ENCODE assay signal across 1 cellular context in the genomic region with DNA sequence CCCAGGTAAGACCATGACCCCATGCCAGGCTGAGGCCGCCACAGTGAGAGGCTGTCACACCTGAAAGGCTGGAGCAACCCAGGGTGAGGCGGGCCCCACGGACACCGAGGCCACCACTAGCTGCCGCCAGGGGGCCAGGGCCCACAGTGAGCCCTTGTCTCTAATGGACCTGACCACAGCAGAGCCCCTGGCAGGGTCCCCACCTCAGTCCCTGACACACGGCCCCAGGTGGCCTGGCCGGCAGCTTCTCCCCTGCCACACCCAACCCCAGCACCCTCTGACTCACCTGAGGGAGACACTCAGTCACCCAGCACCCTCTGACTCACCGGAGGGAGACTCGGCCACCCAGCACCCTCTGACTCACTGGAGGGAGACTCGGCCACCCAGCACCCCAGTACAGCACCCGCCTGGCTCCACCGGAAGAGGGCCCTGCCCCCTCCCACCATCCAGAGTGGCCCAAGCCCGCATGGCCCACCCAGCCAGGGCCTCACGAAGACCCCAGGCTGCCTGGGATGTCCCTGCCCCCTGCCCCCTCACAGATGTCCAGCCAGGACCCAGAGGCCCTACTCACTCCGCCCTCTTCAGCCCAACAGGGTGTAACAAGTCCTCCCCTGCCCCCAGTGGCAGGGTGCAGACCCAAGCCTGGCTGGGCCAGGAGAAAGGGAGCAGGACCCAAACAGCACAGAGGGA.
TF ChIP-seq lines count a peak whose summit lies in the region.

No MANE protein-coding gene starts in this region.

TF ChIP-seq in HEK293, 187 proteins besides CTCF, POLR2A, EP300 and RAD21 (continued from another document):
- TF ChIP-seq, protein P1, sequence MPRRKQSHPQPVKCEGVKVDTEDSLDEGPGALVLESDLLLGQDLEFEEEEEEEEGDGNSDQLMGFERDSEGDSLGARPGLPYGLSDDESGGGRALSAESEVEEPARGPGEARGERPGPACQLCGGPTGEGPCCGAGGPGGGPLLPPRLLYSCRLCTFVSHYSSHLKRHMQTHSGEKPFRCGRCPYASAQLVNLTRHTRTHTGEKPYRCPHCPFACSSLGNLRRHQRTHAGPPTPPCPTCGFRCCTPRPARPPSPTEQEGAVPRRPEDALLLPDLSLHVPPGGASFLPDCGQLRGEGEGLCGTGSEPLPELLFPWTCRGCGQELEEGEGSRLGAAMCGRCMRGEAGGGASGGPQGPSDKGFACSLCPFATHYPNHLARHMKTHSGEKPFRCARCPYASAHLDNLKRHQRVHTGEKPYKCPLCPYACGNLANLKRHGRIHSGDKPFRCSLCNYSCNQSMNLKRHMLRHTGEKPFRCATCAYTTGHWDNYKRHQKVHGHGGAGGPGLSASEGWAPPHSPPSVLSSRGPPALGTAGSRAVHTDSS (tag by site-specific recombination; IDR thresholded peaks at IDR 0.05): no peak
- TF ChIP-seq, protein P2, sequence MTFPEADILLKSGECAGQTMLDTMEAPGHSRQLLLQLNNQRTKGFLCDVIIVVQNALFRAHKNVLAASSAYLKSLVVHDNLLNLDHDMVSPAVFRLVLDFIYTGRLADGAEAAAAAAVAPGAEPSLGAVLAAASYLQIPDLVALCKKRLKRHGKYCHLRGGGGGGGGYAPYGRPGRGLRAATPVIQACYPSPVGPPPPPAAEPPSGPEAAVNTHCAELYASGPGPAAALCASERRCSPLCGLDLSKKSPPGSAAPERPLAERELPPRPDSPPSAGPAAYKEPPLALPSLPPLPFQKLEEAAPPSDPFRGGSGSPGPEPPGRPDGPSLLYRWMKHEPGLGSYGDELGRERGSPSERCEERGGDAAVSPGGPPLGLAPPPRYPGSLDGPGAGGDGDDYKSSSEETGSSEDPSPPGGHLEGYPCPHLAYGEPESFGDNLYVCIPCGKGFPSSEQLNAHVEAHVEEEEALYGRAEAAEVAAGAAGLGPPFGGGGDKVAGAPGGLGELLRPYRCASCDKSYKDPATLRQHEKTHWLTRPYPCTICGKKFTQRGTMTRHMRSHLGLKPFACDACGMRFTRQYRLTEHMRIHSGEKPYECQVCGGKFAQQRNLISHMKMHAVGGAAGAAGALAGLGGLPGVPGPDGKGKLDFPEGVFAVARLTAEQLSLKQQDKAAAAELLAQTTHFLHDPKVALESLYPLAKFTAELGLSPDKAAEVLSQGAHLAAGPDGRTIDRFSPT (tag by site-specific recombination; IDR thresholded peaks at IDR 0.05): peak; percentile 39; the same call in 1 of the 2 replicates
- TF ChIP-seq, protein P3, sequence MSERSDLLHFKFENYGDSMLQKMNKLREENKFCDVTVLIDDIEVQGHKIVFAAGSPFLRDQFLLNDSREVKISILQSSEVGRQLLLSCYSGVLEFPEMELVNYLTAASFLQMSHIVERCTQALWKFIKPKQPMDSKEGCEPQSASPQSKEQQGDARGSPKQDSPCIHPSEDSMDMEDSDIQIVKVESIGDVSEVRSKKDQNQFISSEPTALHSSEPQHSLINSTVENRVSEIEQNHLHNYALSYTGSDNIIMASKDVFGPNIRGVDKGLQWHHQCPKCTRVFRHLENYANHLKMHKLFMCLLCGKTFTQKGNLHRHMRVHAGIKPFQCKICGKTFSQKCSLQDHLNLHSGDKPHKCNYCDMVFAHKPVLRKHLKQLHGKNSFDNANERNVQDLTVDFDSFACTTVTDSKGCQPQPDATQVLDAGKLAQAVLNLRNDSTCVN (tag by site-specific recombination; optimal IDR thresholded peaks at IDR 0.05): no peak
- no peak for TF ChIP-seq ZNF501 (tag by site-specific recombination; IDR thresholded peaks at IDR 0.05)
- TF ChIP-seq SALL2 (tag by site-specific recombination; IDR thresholded peaks at IDR 0.05; ENCODE audit: borderline replicate concordance): no peak
- peak; percentile 9; the same call in 1 of the 2 replicates for TF ChIP-seq KLF1 (tag by site-specific recombination; IDR thresholded peaks at IDR 0.05)
- TF ChIP-seq, protein P4, sequence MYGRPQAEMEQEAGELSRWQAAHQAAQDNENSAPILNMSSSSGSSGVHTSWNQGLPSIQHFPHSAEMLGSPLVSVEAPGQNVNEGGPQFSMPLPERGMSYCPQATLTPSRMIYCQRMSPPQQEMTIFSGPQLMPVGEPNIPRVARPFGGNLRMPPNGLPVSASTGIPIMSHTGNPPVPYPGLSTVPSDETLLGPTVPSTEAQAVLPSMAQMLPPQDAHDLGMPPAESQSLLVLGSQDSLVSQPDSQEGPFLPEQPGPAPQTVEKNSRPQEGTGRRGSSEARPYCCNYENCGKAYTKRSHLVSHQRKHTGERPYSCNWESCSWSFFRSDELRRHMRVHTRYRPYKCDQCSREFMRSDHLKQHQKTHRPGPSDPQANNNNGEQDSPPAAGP (tag by site-specific recombination; IDR thresholded peaks at IDR 0.05): peak; percentile 95
- TF ChIP-seq, protein P5, sequence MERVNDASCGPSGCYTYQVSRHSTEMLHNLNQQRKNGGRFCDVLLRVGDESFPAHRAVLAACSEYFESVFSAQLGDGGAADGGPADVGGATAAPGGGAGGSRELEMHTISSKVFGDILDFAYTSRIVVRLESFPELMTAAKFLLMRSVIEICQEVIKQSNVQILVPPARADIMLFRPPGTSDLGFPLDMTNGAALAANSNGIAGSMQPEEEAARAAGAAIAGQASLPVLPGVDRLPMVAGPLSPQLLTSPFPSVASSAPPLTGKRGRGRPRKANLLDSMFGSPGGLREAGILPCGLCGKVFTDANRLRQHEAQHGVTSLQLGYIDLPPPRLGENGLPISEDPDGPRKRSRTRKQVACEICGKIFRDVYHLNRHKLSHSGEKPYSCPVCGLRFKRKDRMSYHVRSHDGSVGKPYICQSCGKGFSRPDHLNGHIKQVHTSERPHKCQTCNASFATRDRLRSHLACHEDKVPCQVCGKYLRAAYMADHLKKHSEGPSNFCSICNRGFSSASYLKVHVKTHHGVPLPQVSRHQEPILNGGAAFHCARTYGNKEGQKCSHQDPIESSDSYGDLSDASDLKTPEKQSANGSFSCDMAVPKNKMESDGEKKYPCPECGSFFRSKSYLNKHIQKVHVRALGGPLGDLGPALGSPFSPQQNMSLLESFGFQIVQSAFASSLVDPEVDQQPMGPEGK (tag by site-specific recombination; IDR thresholded peaks at IDR 0.05): peak; percentile 33
- TF ChIP-seq GLIS2 (tag by site-specific recombination; IDR thresholded peaks at IDR 0.05): peak; percentile 74
- no peak for TF ChIP-seq ZNF768 (tag by site-specific recombination; IDR thresholded peaks at IDR 0.05)
- no peak for TF ChIP-seq ZNF560 (tag by site-specific recombination; IDR thresholded peaks at IDR 0.05; ENCODE audit: borderline replicate concordance)
- TF ChIP-seq ZNF423 (tag by site-specific recombination; IDR thresholded peaks at IDR 0.05): peak; percentile 71
- no peak for TF ChIP-seq TCF7L2 (IDR thresholded peaks at IDR 0.05; ENCODE audit: borderline replicate concordance, low read depth, low read length)
- TF ChIP-seq GLIS1 (tag by site-specific recombination; IDR thresholded peaks at IDR 0.05): peak; percentile 89
- peak; percentile 26 for TF ChIP-seq SP7 (tag by site-specific recombination; IDR thresholded peaks at IDR 0.05)
- peak; percentile 40; the same call in 1 of the 2 replicates for TF ChIP-seq ZBTB8A (tag by site-specific recombination; IDR thresholded peaks at IDR 0.05)
- TF ChIP-seq, protein P6, sequence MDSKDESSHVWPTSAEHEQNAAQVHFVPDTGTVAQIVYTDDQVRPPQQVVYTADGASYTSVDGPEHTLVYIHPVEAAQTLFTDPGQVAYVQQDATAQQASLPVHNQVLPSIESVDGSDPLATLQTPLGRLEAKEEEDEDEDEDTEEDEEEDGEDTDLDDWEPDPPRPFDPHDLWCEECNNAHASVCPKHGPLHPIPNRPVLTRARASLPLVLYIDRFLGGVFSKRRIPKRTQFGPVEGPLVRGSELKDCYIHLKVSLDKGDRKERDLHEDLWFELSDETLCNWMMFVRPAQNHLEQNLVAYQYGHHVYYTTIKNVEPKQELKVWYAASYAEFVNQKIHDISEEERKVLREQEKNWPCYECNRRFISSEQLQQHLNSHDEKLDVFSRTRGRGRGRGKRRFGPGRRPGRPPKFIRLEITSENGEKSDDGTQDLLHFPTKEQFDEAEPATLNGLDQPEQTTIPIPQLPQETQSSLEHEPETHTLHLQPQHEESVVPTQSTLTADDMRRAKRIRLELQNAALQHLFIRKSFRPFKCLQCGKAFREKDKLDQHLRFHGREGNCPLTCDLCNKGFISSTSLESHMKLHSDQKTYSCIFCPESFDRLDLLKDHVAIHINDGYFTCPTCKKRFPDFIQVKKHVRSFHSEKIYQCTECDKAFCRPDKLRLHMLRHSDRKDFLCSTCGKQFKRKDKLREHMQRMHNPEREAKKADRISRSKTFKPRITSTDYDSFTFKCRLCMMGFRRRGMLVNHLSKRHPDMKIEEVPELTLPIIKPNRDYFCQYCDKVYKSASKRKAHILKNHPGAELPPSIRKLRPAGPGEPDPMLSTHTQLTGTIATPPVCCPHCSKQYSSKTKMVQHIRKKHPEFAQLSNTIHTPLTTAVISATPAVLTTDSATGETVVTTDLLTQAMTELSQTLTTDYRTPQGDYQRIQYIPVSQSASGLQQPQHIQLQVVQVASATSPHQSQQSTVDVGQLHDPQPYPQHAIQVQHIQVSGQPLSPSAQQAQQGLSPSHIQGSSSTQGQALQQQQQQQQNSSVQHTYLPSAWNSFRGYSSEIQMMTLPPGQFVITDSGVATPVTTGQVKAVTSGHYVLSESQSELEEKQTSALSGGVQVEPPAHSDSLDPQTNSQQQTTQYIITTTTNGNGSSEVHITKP (tag by site-specific recombination; IDR thresholded peaks at IDR 0.05): peak; percentile 29; the same call in 1 of the 2 replicates
- no peak for TF ChIP-seq ZNF561 (tag by site-specific recombination; IDR thresholded peaks at IDR 0.05; ENCODE audit: borderline replicate concordance)
- TF ChIP-seq, protein P7, sequence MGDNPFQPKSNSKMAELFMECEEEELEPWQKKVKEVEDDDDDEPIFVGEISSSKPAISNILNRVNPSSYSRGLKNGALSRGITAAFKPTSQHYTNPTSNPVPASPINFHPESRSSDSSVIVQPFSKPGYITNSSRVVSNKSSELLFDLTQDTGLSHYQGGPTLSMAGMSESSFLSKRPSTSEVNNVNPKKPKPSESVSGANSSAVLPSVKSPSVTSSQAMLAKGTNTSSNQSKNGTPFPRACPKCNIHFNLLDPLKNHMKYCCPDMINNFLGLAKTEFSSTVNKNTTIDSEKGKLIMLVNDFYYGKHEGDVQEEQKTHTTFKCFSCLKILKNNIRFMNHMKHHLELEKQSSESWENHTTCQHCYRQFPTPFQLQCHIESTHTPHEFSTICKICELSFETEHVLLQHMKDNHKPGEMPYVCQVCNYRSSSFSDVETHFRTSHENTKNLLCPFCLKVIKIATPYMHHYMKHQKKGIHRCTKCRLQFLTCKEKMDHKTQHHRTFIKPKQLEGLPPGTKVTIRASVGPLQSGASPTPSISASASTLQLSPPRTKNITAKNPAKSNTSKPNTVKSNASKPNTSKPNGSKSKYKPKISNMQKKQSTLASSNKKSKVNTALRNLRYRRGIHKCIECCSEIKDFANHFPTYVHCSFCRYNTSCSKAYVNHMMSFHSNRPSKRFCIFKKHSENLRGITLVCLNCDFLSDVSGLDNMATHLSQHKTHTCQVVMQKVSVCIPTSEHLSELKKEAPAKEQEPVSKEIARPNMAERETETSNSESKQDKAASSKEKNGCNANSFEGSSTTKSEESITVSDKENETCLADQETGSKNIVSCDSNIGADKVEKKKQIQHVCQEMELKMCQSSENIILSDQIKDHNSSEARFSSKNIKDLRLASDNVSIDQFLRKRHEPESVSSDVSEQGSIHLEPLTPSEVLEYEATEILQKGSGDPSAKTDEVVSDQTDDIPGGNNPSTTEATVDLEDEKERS (tag by site-specific recombination; IDR thresholded peaks at IDR 0.05): no peak
- TF ChIP-seq, protein P8, sequence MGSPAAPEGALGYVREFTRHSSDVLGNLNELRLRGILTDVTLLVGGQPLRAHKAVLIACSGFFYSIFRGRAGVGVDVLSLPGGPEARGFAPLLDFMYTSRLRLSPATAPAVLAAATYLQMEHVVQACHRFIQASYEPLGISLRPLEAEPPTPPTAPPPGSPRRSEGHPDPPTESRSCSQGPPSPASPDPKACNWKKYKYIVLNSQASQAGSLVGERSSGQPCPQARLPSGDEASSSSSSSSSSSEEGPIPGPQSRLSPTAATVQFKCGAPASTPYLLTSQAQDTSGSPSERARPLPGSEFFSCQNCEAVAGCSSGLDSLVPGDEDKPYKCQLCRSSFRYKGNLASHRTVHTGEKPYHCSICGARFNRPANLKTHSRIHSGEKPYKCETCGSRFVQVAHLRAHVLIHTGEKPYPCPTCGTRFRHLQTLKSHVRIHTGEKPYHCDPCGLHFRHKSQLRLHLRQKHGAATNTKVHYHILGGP (tag by site-specific recombination; IDR thresholded peaks at IDR 0.05): no peak
- no peak for TF ChIP-seq ZNF23 (tag by site-specific recombination; IDR thresholded peaks at IDR 0.05; ENCODE audit: borderline replicate concordance)
- no peak for TF ChIP-seq MZF1 (tag by site-specific recombination; IDR thresholded peaks at IDR 0.05; ENCODE audit: borderline replicate concordance)
- TF ChIP-seq ZNF132 (tag by site-specific recombination; IDR thresholded peaks at IDR 0.05; ENCODE audit: borderline replicate concordance): no peak
- TF ChIP-seq HOXC10 (CRISPR knock-in tag; IDR thresholded peaks at IDR 0.05): no peak
- no peak for TF ChIP-seq ZNF155 (tag by site-specific recombination; IDR thresholded peaks at IDR 0.05)
- TF ChIP-seq ZNF623 (tag by site-specific recombination; IDR thresholded peaks at IDR 0.05): no peak
- TF ChIP-seq ZIC2 (tag by site-specific recombination; IDR thresholded peaks at IDR 0.05): peak; percentile 61
- TF ChIP-seq, protein P9, sequence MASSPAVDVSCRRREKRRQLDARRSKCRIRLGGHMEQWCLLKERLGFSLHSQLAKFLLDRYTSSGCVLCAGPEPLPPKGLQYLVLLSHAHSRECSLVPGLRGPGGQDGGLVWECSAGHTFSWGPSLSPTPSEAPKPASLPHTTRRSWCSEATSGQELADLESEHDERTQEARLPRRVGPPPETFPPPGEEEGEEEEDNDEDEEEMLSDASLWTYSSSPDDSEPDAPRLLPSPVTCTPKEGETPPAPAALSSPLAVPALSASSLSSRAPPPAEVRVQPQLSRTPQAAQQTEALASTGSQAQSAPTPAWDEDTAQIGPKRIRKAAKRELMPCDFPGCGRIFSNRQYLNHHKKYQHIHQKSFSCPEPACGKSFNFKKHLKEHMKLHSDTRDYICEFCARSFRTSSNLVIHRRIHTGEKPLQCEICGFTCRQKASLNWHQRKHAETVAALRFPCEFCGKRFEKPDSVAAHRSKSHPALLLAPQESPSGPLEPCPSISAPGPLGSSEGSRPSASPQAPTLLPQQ (tag by site-specific recombination; IDR thresholded peaks at IDR 0.05): peak; percentile 98
